9 cellular contexts compared by ENCODE assay signal in genomic region chr12:116863275-116863767, GRCh38. TPM values are rescaled to one million over a fixed set of nuclear protein-coding genes. Genes with fewer than 3 reads are reported as not detected.
DNase-seq lines count a peak whose midpoint lies in the region; ATAC-seq, FAIRE-seq and TF ChIP-seq lines count a peak whose summit lies in the region.
"Had no signal": no experiment of that assay in that cellular context is flagged by ENCODE, and none has a peak within 500 bp of the region (broad histone marks: within the 10 kb centered on the region; RNA-seq: fewer than 3 reads in every experiment).

No MANE protein-coding gene starts in this region.

- peaks cover 18% of the 10 kb centered on the region for H3K4me1 ChIP-seq in Panc1 (ENCODE audit: control insufficient read depth, insufficient read depth, low read length)

- no peaks in the 10 kb centered on the region for H3K9me3 ChIP-seq in Panc1 (ENCODE audit: control insufficient read depth, insufficient read depth, low read depth, low read length)

- no peaks in the 10 kb centered on the region for H3K9me3 Mint-ChIP-seq in glutamatergic neuron (ENCODE audit: unreplicated experiment)

- POLR2A ChIA-PET in Panc1 (lab: Charles Lee): no interaction called here

- TF ChIP-seq CTCF in Panc1 (IDR thresholded peaks at IDR 0.05) (peak; percentile 83), glutamatergic neuron (IDR thresholded peaks at IDR 0.05; ENCODE audit: partially characterized antibody, unreplicated experiment) (peak; percentile 74)

- no peaks in the 10 kb centered on the region for H3K27me3 Mint-ChIP-seq in glutamatergic neuron (ENCODE audit: unreplicated experiment)

- H3K4me3 Mint-ChIP-seq in glutamatergic neuron (ENCODE audit: unreplicated experiment): no peak overlapping the region

- H3K27ac ChIP-seq in Panc1 (ENCODE audit: low read length): no peak overlapping the region

- peaks cover 15% of the 10 kb centered on the region for H3K4me1 Mint-ChIP-seq in glutamatergic neuron (ENCODE audit: low read depth, unreplicated experiment)

- ATAC-seq in Panc1 (0 out of 2 replicates have a peak, but pooled peaks have one; percentile 46), HG02938 (IDR thresholded peaks at IDR 0.05; ENCODE audit: unreplicated experiment) (no peak)

- FAIRE-seq in urothelium cell line (lab: Jason Lieb, UNC): no peak

- no peak overlapping the region for H3K27ac Mint-ChIP-seq in glutamatergic neuron (ENCODE audit: unreplicated experiment)

- DNase-seq in A172 (ENCODE audit: low spot score) (peak; percentile 61), ELR (ENCODE audit: low read depth) (peak; percentile 63), Panc1 (ENCODE audit: low read depth, low spot score) (no peak), glutamatergic neuron (no peak), NCI-H226 (no peak), urothelium cell line (ENCODE audit: low spot score) (no peak)
- DNase-seq in stimulated activated naive CD4-positive, alpha-beta T cell (lab: John Stamatoyannopoulos, UW): no peak

- H3K4me3 ChIP-seq in Panc1 (ENCODE audit: low read depth in 2 of 2, low read length in 2 of 2): no peak overlapping the region

- no TSS peak for BruUV-seq in Panc1 (replicated peaks; lab: Mats Ljungman, UMichigan)

- peaks cover 2% of the 10 kb centered on the region; the same call in 1 of the 2 replicates for H3K27me3 ChIP-seq in Panc1 (ENCODE audit: control insufficient read depth, insufficient read depth, low read length)

- intact Hi-C loops in Panc1 (cut with micrococcal nuclease; ENCODE audit: unreplicated experiment): no loop called here

- H3K36me3 Mint-ChIP-seq in glutamatergic neuron (ENCODE audit: unreplicated experiment): peaks cover 6% of the 10 kb centered on the region

- CTCF ChIA-PET in Panc1 (lab: Charles Lee): interaction anchor here (0.6 kb wide), 1 partner anchor 18 kb away, joined by 4 read pairs; the partner anchor contains the start of gene HRK

- no peaks in the 10 kb centered on the region for H3K36me3 ChIP-seq in Panc1 (ENCODE audit: control insufficient read depth, insufficient read depth, low read length)

- in situ Hi-C loops in Panc1 (cut with HindIII; ENCODE audit: low pct_unique_long_range_greater_than_20kb, low sequenced_read_pairs): no loop called here

RNA-seq across cellular contexts. Expression of gene HRK, which starts 17.9 kb away (rescaled TPM):
- 0.55 and 0.86 TPM in 2 replicates for total RNA-seq in A172 (2014; rRNA removed; shearing (Covaris generic))
- total RNA-seq in Panc1 (2021; ENCODE audit: unreplicated experiment) (0.44 TPM), glutamatergic neuron (ENCODE audit: unreplicated experiment) (2.4 TPM)
- polyA plus RNA-seq in Panc1 (2012; ENCODE audit: insufficient read length): 0.50 TPM
- total RNA-seq: M059J had no signal

RNA-seq across cellular contexts. Expression of gene FBXW8, which starts 47.4 kb away (rescaled TPM):
- total RNA-seq in A172 (2014; rRNA removed; shearing (Covaris generic)): 15.4 and 16.8 TPM in 2 replicates
- total RNA-seq in Panc1 (2021; ENCODE audit: unreplicated experiment): 18.0 TPM
- 17.0 TPM for polyA plus RNA-seq in Panc1 (2012; ENCODE audit: insufficient read length)
- 16.2 TPM for total RNA-seq in glutamatergic neuron (ENCODE audit: unreplicated experiment)

Comparison
In these comparisons a context has a peak if more than half of its experiments do, and no peak if none do; other contexts are left out.
1. DNase-seq: peak in A172 (single experiment) and ELR (single experiment); none in Panc1 (single experiment), glutamatergic neuron (single experiment), NCI-H226 (single experiment), stimulated activated naive CD4-positive, alpha-beta T cell (0 of 6) and urothelium cell line (single experiment).